In the genomic region with DNA sequence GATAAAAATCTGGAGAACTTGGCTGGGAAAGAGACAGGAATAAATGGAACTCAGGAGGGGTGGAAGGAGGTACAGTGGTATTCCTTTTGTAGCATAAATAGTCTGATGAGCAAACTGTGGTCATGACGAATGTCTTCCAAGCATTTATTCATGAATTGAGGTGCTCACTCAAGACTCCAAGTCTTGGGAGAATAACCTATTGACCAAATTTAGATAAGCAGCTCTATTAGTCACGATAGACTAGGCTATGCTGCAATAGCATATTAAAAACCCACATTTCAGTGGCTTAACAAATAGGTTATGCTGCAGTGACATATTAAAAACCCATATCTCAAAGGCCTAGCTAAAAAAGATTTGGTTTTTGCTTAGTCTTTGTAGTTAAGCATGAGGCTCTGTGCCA, we compare ENCODE assay signal across 39 cellular contexts. TPM values are rescaled to one million over a fixed set of nuclear protein-coding genes. Genes with fewer than 3 reads are reported as not detected.
"Had no signal": no experiment of that assay in that cellular context is flagged by ENCODE, and none has a peak within 500 bp of the region (broad histone marks: within the 10 kb centered on the region; RNA-seq: fewer than 3 reads in every experiment).

No MANE protein-coding gene starts in this region.

- H3K27ac Mint-ChIP-seq: activated naive CD4-positive, alpha-beta T cell treated with anti-CD3 and anti-CD28 coated beads for 36 hours; activated naive CD4-positive, alpha-beta T cell treated with anti-CD3 and anti-CD28 coated beads, Interleukin-2, amount 10 ng/mL, durations not matched to agents 7 days and 5 days; activated naive CD4-positive, alpha-beta T cell treated with anti-CD3 and anti-CD28 coated beads, Interleukin-2, amount 50 U/mL, for 24 hours; activated naive CD4-positive, alpha-beta T cell treated with anti-CD3 and anti-CD28 coated beads, Interleukin-2, amount 50 U/mL, for 72 hours; activated naive CD8-positive, alpha-beta T cell; activated naive CD8-positive, alpha-beta T cell treated with anti-CD3 and anti-CD28 coated beads for 36 hours; activated naive CD8-positive, alpha-beta T cell treated with anti-CD3 and anti-CD28 coated beads, Interleukin-2, amount 10 ng/mL, durations not matched to agents 7 days and 5 days; activated naive CD8-positive, alpha-beta T cell treated with anti-CD3 and anti-CD28 coated beads, Interleukin-2, amount 50 U/mL, for 24 hours; activated T-cell treated with anti-CD3 and anti-CD28 coated beads, Interleukin-2, amount 50 U/mL, for 24 hours; activated T-cell treated with anti-CD3 and anti-CD28 coated beads, Interleukin-2, amount 50 U/mL, for 72 hours; activated T-helper 1 cell treated with anti-CD3 and anti-CD28 coated beads, Interleukin-12 subunit alpha, Interleukin-12 subunit beta, Interleukin-2, Interleukin-4 antibody, amounts not matched to agents 30 ng/mL and 10 ng/mL and 1 ng/mL, durations not matched to agents 14 hours and 24 hours and 36 hours; activated T-helper 17 cell treated with anti-CD3 and anti-CD28 coated beads, Interleukin-2, amount 50 U/mL, for 72 hours; activated T-helper 2 cell treated with anti-CD3 and anti-CD28 coated beads, Interferon-gamma antibody, Interleukin-2, Interleukin-4, amounts not matched to agents 10 μg/mL and 5 μg/mL and 100 μg/mL, durations not matched to agents 14 hours and 24 hours and 36 hours; brain had no signal

- H3K4me1 ChIP-seq: adrenal gland, ascending aorta, body of pancreas, breast epithelium had no signal

- H3K9me3 ChIP-seq: body of pancreas had no signal

- H3K4me1 Mint-ChIP-seq: activated naive CD4-positive, alpha-beta T cell treated with anti-CD3 and anti-CD28 coated beads, Interleukin-2, amount 10 ng/mL, durations not matched to agents 7 days and 5 days; activated naive CD4-positive, alpha-beta T cell treated with anti-CD3 and anti-CD28 coated beads, Interleukin-2, amount 50 U/mL, for 24 hours; activated naive CD8-positive, alpha-beta T cell treated with anti-CD3 and anti-CD28 coated beads for 36 hours; activated naive CD8-positive, alpha-beta T cell treated with anti-CD3 and anti-CD28 coated beads, Interleukin-2, amount 10 ng/mL, durations not matched to agents 7 days and 5 days; activated naive CD8-positive, alpha-beta T cell treated with anti-CD3 and anti-CD28 coated beads, Interleukin-2, amount 50 U/mL, for 24 hours; activated T-helper 17 cell treated with anti-CD3 and anti-CD28 coated beads, Interleukin-2, amount 50 U/mL, for 72 hours; central memory CD8-positive, alpha-beta T cell had no signal

- H3K27ac ChIP-seq: adrenal gland, ascending aorta, body of pancreas, brain microvascular endothelial cell, breast epithelium, cardiac muscle cell had no signal

- DNase-seq: activated effector memory CD4-positive, alpha-beta T cell treated with anti-CD3 and anti-CD28 coated beads, Interleukin-2, amount 50 U/mL, for 16 hours; activated effector memory CD4-positive, alpha-beta T cell treated with Interleukin-2 at 50 U/mL for 16 hours; activated gamma-delta T cell; activated gamma-delta T cell treated with Interleukin-2 at 50 U/mL for 16 hours; activated naive CD4-positive, alpha-beta T cell; activated naive CD4-positive, alpha-beta T cell treated with anti-CD3 and anti-CD28 coated beads for 36 hours; activated naive CD4-positive, alpha-beta T cell treated with anti-CD3 and anti-CD28 coated beads, Interleukin-2, amount 10 ng/mL, durations not matched to agents 7 days and 5 days; activated naive CD4-positive, alpha-beta T cell treated with anti-CD3 and anti-CD28 coated beads, Interleukin-2, amount 50 U/mL, for 16 hours; activated naive CD4-positive, alpha-beta T cell treated with Interleukin-2 at 50 U/mL for 16 hours; activated naive CD8-positive, alpha-beta T cell treated with anti-CD3 and anti-CD28 coated beads for 36 hours; activated naive CD8-positive, alpha-beta T cell treated with anti-CD3 and anti-CD28 coated beads, Interleukin-2, amount 10 ng/mL, durations not matched to agents 7 days and 5 days; activated naive CD8-positive, alpha-beta T cell treated with anti-CD3 and anti-CD28 coated beads, Interleukin-2, amount 50 U/mL, for 24 hours; activated T-cell treated with anti-CD3 and anti-CD28 coated beads, Interleukin-2, amount 50 U/mL, for 1 hour; activated T-cell treated with anti-CD3 and anti-CD28 coated beads, Interleukin-2, amount 50 U/mL, for 24 hours; activated T-cell treated with anti-CD3 and anti-CD28 coated beads, Interleukin-2, amount 50 U/mL, for 4 hours; activated T-cell treated with anti-CD3 and anti-CD28 coated beads, Interleukin-2, amount 50 U/mL, for 48 hours; activated T-cell treated with anti-CD3 and anti-CD28 coated beads, Interleukin-2, amount 50 U/mL, for 72 hours; adrenal gland; amniotic stem cell; amygdala; anterior cingulate cortex; aorta; body of pancreas; brain microvascular endothelial cell; caudate nucleus; central memory CD4-positive, alpha-beta T cell; cerebellar nuclear complex had no signal

- H3K36me3 Mint-ChIP-seq: activated naive CD4-positive, alpha-beta T cell treated with anti-CD3 and anti-CD28 coated beads, Interleukin-2, amount 10 ng/mL, durations not matched to agents 7 days and 5 days; activated naive CD8-positive, alpha-beta T cell; activated naive CD8-positive, alpha-beta T cell treated with anti-CD3 and anti-CD28 coated beads for 36 hours; activated naive CD8-positive, alpha-beta T cell treated with anti-CD3 and anti-CD28 coated beads, Interleukin-2, amount 10 ng/mL, durations not matched to agents 7 days and 5 days; brain had no signal

- H3K27me3 Mint-ChIP-seq: activated naive CD4-positive, alpha-beta T cell treated with anti-CD3 and anti-CD28 coated beads, Interleukin-2, amount 10 ng/mL, durations not matched to agents 7 days and 5 days; activated naive CD8-positive, alpha-beta T cell treated with anti-CD3 and anti-CD28 coated beads, Interleukin-2, amount 50 U/mL, for 24 hours had no signal

- H3K4me3 ChIP-seq: adrenal gland, ascending aorta, body of pancreas, breast epithelium, cardiac muscle cell had no signal

- FAIRE-seq: bronchial epithelial cell had no signal

- H3K27me3 ChIP-seq: adrenal gland, ascending aorta, body of pancreas, brain microvascular endothelial cell, breast epithelium, cardiac muscle cell had no signal

- H3K4me3 Mint-ChIP-seq: activated naive CD4-positive, alpha-beta T cell treated with anti-CD3 and anti-CD28 coated beads for 36 hours; activated naive CD4-positive, alpha-beta T cell treated with anti-CD3 and anti-CD28 coated beads, Interleukin-2, amount 10 ng/mL, durations not matched to agents 7 days and 5 days; activated naive CD4-positive, alpha-beta T cell treated with anti-CD3 and anti-CD28 coated beads, Interleukin-2, amount 50 U/mL, for 24 hours; activated naive CD8-positive, alpha-beta T cell; activated naive CD8-positive, alpha-beta T cell treated with anti-CD3 and anti-CD28 coated beads for 36 hours; activated naive CD8-positive, alpha-beta T cell treated with anti-CD3 and anti-CD28 coated beads, Interleukin-2, amount 10 ng/mL, durations not matched to agents 7 days and 5 days; activated naive CD8-positive, alpha-beta T cell treated with anti-CD3 and anti-CD28 coated beads, Interleukin-2, amount 50 U/mL, for 24 hours; activated T-cell treated with anti-CD3 and anti-CD28 coated beads, Interleukin-2, amount 50 U/mL, for 24 hours; activated T-cell treated with anti-CD3 and anti-CD28 coated beads, Interleukin-2, amount 50 U/mL, for 4 hours; activated T-cell treated with anti-CD3 and anti-CD28 coated beads, Interleukin-2, amount 50 U/mL, for 72 hours; activated T-helper 1 cell treated with anti-CD3 and anti-CD28 coated beads, Interleukin-12 subunit alpha, Interleukin-12 subunit beta, Interleukin-2, Interleukin-4 antibody, amounts not matched to agents 30 ng/mL and 10 ng/mL and 1 ng/mL, durations not matched to agents 14 hours and 24 hours and 36 hours; activated T-helper 17 cell treated with anti-CD3 and anti-CD28 coated beads, Interleukin-2, amount 50 U/mL, for 72 hours; brain; central memory CD8-positive, alpha-beta T cell had no signal

- H3K36me3 ChIP-seq: adrenal gland, ascending aorta, brain microvascular endothelial cell, breast epithelium, cardiac muscle cell had no signal

RNA-seq across cellular contexts. Expression of a gene that starts 24.3 kb away (rescaled TPM):
- total RNA-seq: activated naive CD4-positive, alpha-beta T cell treated with anti-CD3 and anti-CD28 coated beads for 36 hours; activated naive CD8-positive, alpha-beta T cell treated with anti-CD3 and anti-CD28 coated beads for 36 hours; activated naive CD8-positive, alpha-beta T cell treated with anti-CD3 and anti-CD28 coated beads, Interleukin-2, amount 10 ng/mL, durations not matched to agents 7 days and 5 days; activated T-cell treated with anti-CD3 and anti-CD28 coated beads, Interleukin-2, amount 50 U/mL, for 4 hours; activated T-helper 1 cell treated with anti-CD3 and anti-CD28 coated beads, Interleukin-12 subunit alpha, Interleukin-12 subunit beta, Interleukin-2, Interleukin-4 antibody, amounts not matched to agents 30 ng/mL and 10 ng/mL and 1 ng/mL, durations not matched to agents 14 hours and 24 hours and 36 hours; activated T-helper 17 cell treated with anti-CD3 and anti-CD28 coated beads, Interleukin-2, amount 50 U/mL, for 72 hours; activated T-helper 2 cell treated with anti-CD3 and anti-CD28 coated beads, Interferon-gamma antibody, Interleukin-2, Interleukin-4, amounts not matched to agents 10 μg/mL and 5 μg/mL and 100 μg/mL, durations not matched to agents 14 hours and 24 hours and 36 hours had no signal
